In the genomic region with DNA sequence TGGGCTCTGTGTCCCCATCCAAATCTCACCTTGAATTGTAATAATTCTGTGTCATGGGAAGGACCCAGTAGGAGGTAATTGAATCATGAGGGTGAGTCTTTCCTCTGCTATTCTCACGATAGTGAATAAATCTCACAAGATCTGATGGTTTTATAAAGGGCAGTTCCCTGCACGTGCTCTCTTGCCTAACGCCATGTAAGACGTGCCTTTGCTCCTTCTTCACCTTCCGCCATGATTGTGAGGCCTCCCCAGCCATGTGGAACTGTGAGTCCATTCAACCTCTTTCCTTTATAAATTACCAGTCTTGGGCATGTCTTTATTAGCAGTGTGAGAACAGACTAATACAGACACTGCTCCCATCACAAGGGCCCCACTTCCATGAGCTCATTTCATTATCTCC, we compare ENCODE assay signal across 3 cellular contexts. TPM values are rescaled to one million over a fixed set of nuclear protein-coding genes. Genes with fewer than 3 reads are reported as not detected.
"Had no signal": no experiment of that assay in that cellular context is flagged by ENCODE, and none has a peak within 500 bp of the region (broad histone marks: within the 10 kb centered on the region; RNA-seq: fewer than 3 reads in every experiment).

No MANE protein-coding gene starts in this region.

RNA-seq across cellular contexts. Expression of a gene that starts 3.2 kb away (rescaled TPM):
- total RNA-seq: M059J, MCF 10A, NCI-H460 had no signal
